ENCODE assay signal across 1 cellular context in the genomic region with DNA sequence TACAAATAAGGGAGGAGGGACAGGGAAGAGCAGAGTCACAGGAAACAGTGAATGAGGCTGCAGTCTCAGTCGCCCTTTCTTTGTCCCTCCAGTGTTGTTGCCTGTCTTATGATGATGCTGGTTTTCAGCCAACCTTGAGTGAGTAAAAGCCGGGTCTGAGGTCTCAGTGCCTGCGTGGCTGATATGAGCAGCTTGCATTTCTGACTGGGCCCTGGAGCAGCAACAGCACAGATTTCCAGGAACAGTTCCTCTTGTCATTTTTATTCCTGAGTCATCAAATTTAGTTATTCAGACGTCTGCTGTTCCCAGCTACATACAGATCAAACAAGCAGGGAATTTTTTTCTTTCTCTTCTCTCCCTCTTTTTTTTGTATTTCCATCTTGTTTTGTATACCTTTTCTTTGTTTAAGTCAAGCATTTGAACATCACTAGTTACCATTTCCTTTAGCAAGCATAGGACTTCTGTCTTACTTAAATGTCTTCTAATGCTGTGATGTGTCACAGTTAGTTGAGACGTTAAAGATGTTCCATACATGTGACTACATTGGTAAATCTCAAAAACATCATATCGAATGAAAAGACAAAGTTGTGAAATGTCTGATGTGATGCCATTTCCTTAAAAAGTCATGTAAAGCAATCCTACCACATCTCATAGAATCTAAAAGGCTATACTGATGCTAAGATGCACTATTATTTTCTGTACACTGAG.
TF ChIP-seq lines count a peak whose summit lies in the region.

No MANE protein-coding gene starts in this region.

TF ChIP-seq in HepG2, 621 proteins besides CTCF, POLR2A, EP300 and RAD21 (continued from another document):
- TF ChIP-seq, protein P1, sequence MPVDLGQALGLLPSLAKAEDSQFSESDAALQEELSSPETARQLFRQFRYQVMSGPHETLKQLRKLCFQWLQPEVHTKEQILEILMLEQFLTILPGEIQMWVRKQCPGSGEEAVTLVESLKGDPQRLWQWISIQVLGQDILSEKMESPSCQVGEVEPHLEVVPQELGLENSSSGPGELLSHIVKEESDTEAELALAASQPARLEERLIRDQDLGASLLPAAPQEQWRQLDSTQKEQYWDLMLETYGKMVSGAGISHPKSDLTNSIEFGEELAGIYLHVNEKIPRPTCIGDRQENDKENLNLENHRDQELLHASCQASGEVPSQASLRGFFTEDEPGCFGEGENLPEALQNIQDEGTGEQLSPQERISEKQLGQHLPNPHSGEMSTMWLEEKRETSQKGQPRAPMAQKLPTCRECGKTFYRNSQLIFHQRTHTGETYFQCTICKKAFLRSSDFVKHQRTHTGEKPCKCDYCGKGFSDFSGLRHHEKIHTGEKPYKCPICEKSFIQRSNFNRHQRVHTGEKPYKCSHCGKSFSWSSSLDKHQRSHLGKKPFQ (CRISPR knock-in tag; IDR thresholded peaks at IDR 0.05; ENCODE audit: insufficient replicate concordance), result no peak
- no peak for TF ChIP-seq LCORL (IDR thresholded peaks at IDR 0.05)
- TF ChIP-seq LCORL (CRISPR knock-in tag; IDR thresholded peaks at IDR 0.05), result no peak
- TF ChIP-seq ZFP1 (CRISPR knock-in tag; IDR thresholded peaks at IDR 0.05), result no peak
- TF ChIP-seq ZNF234 (CRISPR knock-in tag; conservative IDR thresholded peaks at IDR 0.05), result no peak
- TF ChIP-seq ZNF7 (CRISPR knock-in tag; IDR thresholded peaks at IDR 0.05), result no peak
- TF ChIP-seq, protein P2, sequence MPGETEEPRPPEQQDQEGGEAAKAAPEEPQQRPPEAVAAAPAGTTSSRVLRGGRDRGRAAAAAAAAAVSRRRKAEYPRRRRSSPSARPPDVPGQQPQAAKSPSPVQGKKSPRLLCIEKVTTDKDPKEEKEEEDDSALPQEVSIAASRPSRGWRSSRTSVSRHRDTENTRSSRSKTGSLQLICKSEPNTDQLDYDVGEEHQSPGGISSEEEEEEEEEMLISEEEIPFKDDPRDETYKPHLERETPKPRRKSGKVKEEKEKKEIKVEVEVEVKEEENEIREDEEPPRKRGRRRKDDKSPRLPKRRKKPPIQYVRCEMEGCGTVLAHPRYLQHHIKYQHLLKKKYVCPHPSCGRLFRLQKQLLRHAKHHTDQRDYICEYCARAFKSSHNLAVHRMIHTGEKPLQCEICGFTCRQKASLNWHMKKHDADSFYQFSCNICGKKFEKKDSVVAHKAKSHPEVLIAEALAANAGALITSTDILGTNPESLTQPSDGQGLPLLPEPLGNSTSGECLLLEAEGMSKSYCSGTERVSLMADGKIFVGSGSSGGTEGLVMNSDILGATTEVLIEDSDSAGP (CRISPR knock-in tag; IDR thresholded peaks at IDR 0.05; ENCODE audit: borderline replicate concordance), result no peak
- TF ChIP-seq ZNF329 (CRISPR knock-in tag; IDR thresholded peaks at IDR 0.05; ENCODE audit: low read depth), result no peak
- no peak for TF ChIP-seq ZNF589 (CRISPR knock-in tag; conservative IDR thresholded peaks at IDR 0.05)
- TF ChIP-seq MAFK (conservative IDR thresholded peaks at IDR 0.05 in 1 of 2, IDR thresholded peaks at IDR 0.05 in 1 of 2; ENCODE audit: low read length in 2 of 2), result peak; percentile 92 to 97
- no peak for TF ChIP-seq ZNF317 (CRISPR knock-in tag; IDR thresholded peaks at IDR 0.05)
- peak; percentile 97 for TF ChIP-seq MAFF (IDR thresholded peaks at IDR 0.05; ENCODE audit: low read depth, low read length)
- TF ChIP-seq, protein P3, sequence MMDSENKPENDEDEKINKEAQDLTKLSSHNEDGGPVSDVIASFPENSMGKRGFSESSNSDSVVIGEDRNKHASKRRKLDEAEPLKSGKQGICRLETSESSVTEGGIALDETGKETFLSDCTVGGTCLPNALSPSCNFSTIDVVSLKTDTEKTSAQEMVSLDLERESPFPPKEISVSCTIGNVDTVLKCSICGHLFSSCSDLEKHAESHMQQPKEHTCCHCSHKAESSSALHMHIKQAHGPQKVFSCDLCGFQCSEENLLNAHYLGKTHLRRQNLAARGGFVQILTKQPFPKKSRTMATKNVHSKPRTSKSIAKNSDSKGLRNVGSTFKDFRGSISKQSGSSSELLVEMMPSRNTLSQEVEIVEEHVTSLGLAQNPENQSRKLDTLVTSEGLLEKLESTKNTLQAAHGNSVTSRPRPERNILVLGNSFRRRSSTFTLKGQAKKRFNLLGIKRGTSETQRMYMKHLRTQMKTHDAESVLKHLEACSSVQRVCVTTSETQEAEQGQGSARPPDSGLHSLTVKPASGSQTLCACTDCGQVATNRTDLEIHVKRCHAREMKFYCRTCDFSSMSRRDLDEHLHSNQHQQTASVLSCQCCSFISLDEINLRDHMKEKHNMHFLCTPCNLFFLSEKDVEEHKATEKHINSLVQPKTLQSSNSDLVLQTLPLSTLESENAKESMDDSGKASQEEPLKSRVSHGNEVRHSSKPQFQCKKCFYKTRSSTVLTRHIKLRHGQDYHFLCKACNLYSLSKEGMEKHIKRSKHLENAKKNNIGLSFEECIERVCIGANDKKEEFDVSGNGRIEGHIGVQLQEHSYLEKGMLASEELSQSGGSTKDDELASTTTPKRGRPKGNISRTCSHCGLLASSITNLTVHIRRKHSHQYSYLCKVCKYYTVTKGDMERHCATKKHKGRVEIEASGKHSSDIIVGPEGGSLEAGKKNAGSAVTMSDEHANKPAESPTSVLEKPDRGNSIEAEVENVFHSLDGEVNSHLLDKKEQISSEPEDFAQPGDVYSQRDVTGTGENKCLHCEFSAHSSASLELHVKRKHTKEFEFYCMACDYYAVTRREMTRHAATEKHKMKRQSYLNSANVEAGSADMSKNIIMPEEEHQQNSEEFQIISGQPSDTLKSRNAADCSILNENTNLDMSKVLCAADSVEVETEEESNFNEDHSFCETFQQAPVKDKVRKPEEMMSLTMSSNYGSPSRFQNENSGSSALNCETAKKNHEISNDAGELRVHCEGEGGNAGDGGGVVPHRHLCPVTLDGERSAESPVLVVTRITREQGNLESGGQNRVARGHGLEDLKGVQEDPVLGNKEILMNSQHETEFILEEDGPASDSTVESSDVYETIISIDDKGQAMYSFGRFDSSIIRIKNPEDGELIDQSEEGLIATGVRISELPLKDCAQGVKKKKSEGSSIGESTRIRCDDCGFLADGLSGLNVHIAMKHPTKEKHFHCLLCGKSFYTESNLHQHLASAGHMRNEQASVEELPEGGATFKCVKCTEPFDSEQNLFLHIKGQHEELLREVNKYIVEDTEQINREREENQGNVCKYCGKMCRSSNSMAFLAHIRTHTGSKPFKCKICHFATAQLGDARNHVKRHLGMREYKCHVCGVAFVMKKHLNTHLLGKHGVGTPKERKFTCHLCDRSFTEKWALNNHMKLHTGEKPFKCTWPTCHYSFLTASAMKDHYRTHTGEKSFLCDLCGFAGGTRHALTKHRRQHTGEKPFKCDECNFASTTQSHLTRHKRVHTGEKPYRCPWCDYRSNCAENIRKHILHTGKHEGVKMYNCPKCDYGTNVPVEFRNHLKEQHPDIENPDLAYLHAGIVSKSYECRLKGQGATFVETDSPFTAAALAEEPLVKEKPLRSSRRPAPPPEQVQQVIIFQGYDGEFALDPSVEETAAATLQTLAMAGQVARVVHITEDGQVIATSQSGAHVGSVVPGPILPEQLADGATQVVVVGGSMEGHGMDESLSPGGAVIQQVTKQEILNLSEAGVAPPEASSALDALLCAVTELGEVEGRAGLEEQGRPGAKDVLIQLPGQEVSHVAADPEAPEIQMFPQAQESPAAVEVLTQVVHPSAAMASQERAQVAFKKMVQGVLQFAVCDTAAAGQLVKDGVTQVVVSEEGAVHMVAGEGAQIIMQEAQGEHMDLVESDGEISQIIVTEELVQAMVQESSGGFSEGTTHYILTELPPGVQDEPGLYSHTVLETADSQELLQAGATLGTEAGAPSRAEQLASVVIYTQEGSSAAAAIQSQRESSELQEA (CRISPR knock-in tag; IDR thresholded peaks at IDR 0.05; ENCODE audit: not compliant biosample characterization), result no peak
